10 cellular contexts compared by ENCODE assay signal in the genomic region with DNA sequence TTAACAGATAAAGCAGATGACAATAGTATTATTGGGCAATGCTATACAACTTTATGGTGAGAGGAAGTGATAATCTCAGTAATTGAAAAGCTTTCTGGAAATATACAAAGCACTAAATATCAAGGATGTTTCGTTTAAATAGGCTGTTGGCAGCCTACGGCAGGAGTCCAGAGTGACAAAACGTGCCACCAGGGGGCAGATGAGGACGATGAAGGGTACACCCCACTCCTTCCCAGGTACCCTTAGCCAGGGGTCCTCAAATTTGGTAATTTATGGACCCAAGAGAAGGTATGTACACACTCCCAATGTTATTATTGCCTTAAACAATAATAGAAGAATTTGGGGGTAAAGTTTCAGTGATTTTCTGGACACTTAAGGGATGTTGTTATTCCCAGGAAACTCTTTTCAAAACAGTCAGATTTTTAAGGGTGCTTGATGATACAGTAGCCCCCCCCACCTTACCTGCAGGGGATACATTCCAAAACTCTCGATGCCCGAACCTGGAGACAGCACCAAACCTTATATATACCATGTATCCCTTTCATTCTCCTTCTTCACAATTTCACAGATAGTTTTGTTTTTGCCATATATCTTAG. TPM values are rescaled to one million over a fixed set of nuclear protein-coding genes. Genes with fewer than 3 reads are reported as not detected.
A peak's percentile ranks its signal among the peaks of the same experiment; 100 is the strongest.
DNase-seq lines count a peak whose midpoint lies in the region; ATAC-seq and TF ChIP-seq lines count a peak whose summit lies in the region.
"Had no signal": no experiment of that assay in that cellular context is flagged by ENCODE, and none has a peak within 500 bp of the region (broad histone marks: within the 10 kb centered on the region; RNA-seq: fewer than 3 reads in every experiment).

No MANE protein-coding gene starts in this region.

- peaks cover 14% of the 10 kb centered on the region for H3K4me1 Mint-ChIP-seq in nephron progenitor cell

- peak overlapping the region; percentile 41 for H3K4me3 Mint-ChIP-seq in nephron progenitor cell

- H3K36me3 ChIP-seq in MG63 = no peaks in the 10 kb centered on the region
- H3K36me3 ChIP-seq: BLaER1 treated with 17β-estradiol and CSF1 and Interleukin-3, amounts not matched to agents 10 nM and 100 nM had no signal

- H3K36me3 Mint-ChIP-seq in nephron progenitor cell (ENCODE audit: low read depth) = no peaks in the 10 kb centered on the region

- peak; percentile 34 for DNase-seq in NCI-H1105 treated with DMSO at 0.1 percent for 48 hours (lab: John Stamatoyannopoulos, UW)
- DNase-seq in NCI-H1105 (lab: John Stamatoyannopoulos, UW) = no peak
- peak; percentile 22 for DNase-seq in MG63
- peak; percentile 5 for DNase-seq in cerebellar cortex (ENCODE audit: low spot score)
- DNase-seq in nephron progenitor cell = peak; percentile 70

- H3K4me3 ChIP-seq in MG63 = no peak overlapping the region
- H3K4me3 ChIP-seq: SK-N-MC had no signal

- no peak for ATAC-seq in HG03135 (IDR thresholded peaks at IDR 0.05; ENCODE audit: unreplicated experiment)
- no peak for ATAC-seq in HG02938 (IDR thresholded peaks at IDR 0.05; ENCODE audit: unreplicated experiment)
- no peak for ATAC-seq in GM18498 (IDR thresholded peaks at IDR 0.05; ENCODE audit: unreplicated experiment)

- no peaks in the 10 kb centered on the region for H3K9me3 ChIP-seq in MG63

- no peak overlapping the region for H3K27ac Mint-ChIP-seq in nephron progenitor cell

- H3K27me3 ChIP-seq in MG63 = peaks cover 10% of the 10 kb centered on the region; the same call in 1 of the 2 replicates

- H3K9me3 Mint-ChIP-seq in nephron progenitor cell = peaks cover 39% of the 10 kb centered on the region

- TF ChIP-seq CTCF in nephron progenitor cell (IDR thresholded peaks at IDR 0.05) = peak; percentile 61

- H3K27me3 Mint-ChIP-seq in nephron progenitor cell (ENCODE audit: low read depth, poor library complexity) = peaks cover 23% of the 10 kb centered on the region

RNA-seq across cellular contexts. Expression of a gene that starts 1.4 kb away (rescaled TPM):
- not detected in 2 replicates for total RNA-seq in MG63 (2014; rRNA removed; shearing (Covaris generic); ENCODE audit: low replicate concordance)

RNA-seq across cellular contexts. Expression of a gene that starts 38.1 kb away (rescaled TPM):
- 42.0 and 43.3 TPM in 2 replicates for total RNA-seq in MG63 (2014; rRNA removed; shearing (Covaris generic); ENCODE audit: low replicate concordance)
